24 cellular contexts compared by ENCODE assay signal in genomic region chr3:103056552-103056951, GRCh38.
DNase-seq lines count a peak whose midpoint lies in the region; ATAC-seq, FAIRE-seq and TF ChIP-seq lines count a peak whose summit lies in the region.
"Had no signal": no experiment of that assay in that cellular context is flagged by ENCODE, and none has a peak within 500 bp of the region (broad histone marks: within the 10 kb centered on the region; RNA-seq: fewer than 3 reads in every experiment).

No MANE protein-coding gene starts in this region.

- FAIRE-seq in HepG2 (lab: Jason Lieb, UNC) = no peak
- FAIRE-seq: G401.6, TTC549 had no signal

- H4K20me1 ChIP-seq in GM23338 (replicated peaks; ENCODE audit: insufficient read depth) (no peaks in the 10 kb centered on the region), HepG2 (ENCODE audit: insufficient read depth, low read length) (no peaks in the 10 kb centered on the region)

- H3K79me2 ChIP-seq in GM23338 (replicated peaks; ENCODE audit: insufficient read depth) (no peaks in the 10 kb centered on the region), HepG2 (ENCODE audit: insufficient read depth, low read length) (no peaks in the 10 kb centered on the region)

- WGBS in HepG2 (ENCODE audit: low lambda C conversion rate) = 20% methylated on average over 2 of the region's 3 CpGs

- peak overlapping the region; percentile 54 for H2AFZ ChIP-seq in GM23338
- no peak overlapping the region for H2AFZ ChIP-seq in HepG2 (ENCODE audit: low read length)

- H3K4me1 ChIP-seq in GM23338 (ENCODE audit: insufficient read depth) (no peaks in the 10 kb centered on the region), HepG2 (ENCODE audit: insufficient read depth, low read length) (no peaks in the 10 kb centered on the region)
- H3K4me1 ChIP-seq: heart right ventricle, right atrium auricular region had no signal

- H3F3A ChIP-seq in GM23338 (replicated peaks; ENCODE audit: low read depth) = no peaks in the 10 kb centered on the region

- intact Hi-C loops in HepG2 (cut with micrococcal nuclease; ENCODE audit: unreplicated experiment) = no loop called here

- no peaks in the 10 kb centered on the region for H3K36me3 Mint-ChIP-seq in GM23338 (ENCODE audit: low read depth)
- H3K36me3 Mint-ChIP-seq: activated naive CD8-positive, alpha-beta T cell treated with anti-CD3 and anti-CD28 coated beads, Interleukin-2, amount 10 ng/mL, durations not matched to agents 7 days and 5 days; naive B cell had no signal

- H3K27ac Mint-ChIP-seq in GM23338 = no peak overlapping the region
- H3K27ac Mint-ChIP-seq: activated naive CD8-positive, alpha-beta T cell treated with anti-CD3 and anti-CD28 coated beads, Interleukin-2, amount 10 ng/mL, durations not matched to agents 7 days and 5 days; CD4-positive, alpha-beta T cell; naive B cell had no signal

- in situ Hi-C loops in HepG2 (cut with HindIII; ENCODE audit: extremely low pct_ligation_motif_present, low pct_unique_long_range_greater_than_20kb) = no loop called here

- H3K4me3 Mint-ChIP-seq in GM23338 = no peak overlapping the region
- H3K4me3 Mint-ChIP-seq: activated naive CD8-positive, alpha-beta T cell treated with anti-CD3 and anti-CD28 coated beads, Interleukin-2, amount 10 ng/mL, durations not matched to agents 7 days and 5 days; CD4-positive, alpha-beta T cell; naive B cell had no signal

- ATAC-seq in GM23338 = no peak
- ATAC-seq in HepG2 = peak; percentile 54; the same call in 1 of the 3 replicates
- ATAC-seq: heart right ventricle, PC-3 had no signal

- TF ChIP-seq POLR2A in HepG2 (IDR thresholded peaks at IDR 0.05; ENCODE audit: insufficient read depth in 1 of 2, low read depth in 2 of 2, low read length in 2 of 2) = no peak

- H3K4me1 Mint-ChIP-seq in GM23338 = peaks cover 10% of the 10 kb centered on the region; the same call in 2 of the 3 replicates
- H3K4me1 Mint-ChIP-seq: activated naive CD8-positive, alpha-beta T cell treated with anti-CD3 and anti-CD28 coated beads, Interleukin-2, amount 10 ng/mL, durations not matched to agents 7 days and 5 days; naive B cell had no signal

- H3K9me2 ChIP-seq in GM23338 (ENCODE audit: insufficient read depth) = 0 out of 2 replicates have a peak, but pooled peaks cover 14% of the 10 kb centered on the region

- H3K27ac ChIP-seq in GM23338 (ENCODE audit: low read depth) (no peak overlapping the region), HepG2 (ENCODE audit: extremely low read length, insufficient read depth, low read length) (no peak overlapping the region)
- H3K27ac ChIP-seq: heart right ventricle, right atrium auricular region had no signal

- H3K9me3 Mint-ChIP-seq in GM23338 = no peaks in the 10 kb centered on the region
- H3K9me3 Mint-ChIP-seq: activated naive CD8-positive, alpha-beta T cell treated with anti-CD3 and anti-CD28 coated beads, Interleukin-2, amount 10 ng/mL, durations not matched to agents 7 days and 5 days; CD4-positive, alpha-beta T cell had no signal

- peaks cover 3% of the 10 kb centered on the region for H3K27me3 Mint-ChIP-seq in GM23338 (ENCODE audit: insufficient read depth, low read depth, poor library complexity)
- H3K27me3 Mint-ChIP-seq: activated naive CD8-positive, alpha-beta T cell treated with anti-CD3 and anti-CD28 coated beads, Interleukin-2, amount 10 ng/mL, durations not matched to agents 7 days and 5 days; CD4-positive, alpha-beta T cell; naive B cell had no signal

- TF ChIP-seq RAD21 in HepG2 (CRISPR knock-in tag; IDR thresholded peaks at IDR 0.05) = no peak

- H3K4me3 ChIP-seq in GM23338 = no peak overlapping the region
- no peak overlapping the region for H3K4me3 ChIP-seq in HepG2 (replicated peaks in 1 of 3; ENCODE audit: insufficient read depth in 1 of 3, low read depth in 2 of 3, low read length in 3 of 3)
- H3K4me3 ChIP-seq: heart right ventricle, right atrium auricular region had no signal

- TF ChIP-seq CTCF in GM23338 (conservative IDR thresholded peaks at IDR 0.05; ENCODE audit: low read depth in 2 of 2) (no peak), HepG2 (CRISPR knock-in tag; IDR thresholded peaks at IDR 0.05) (no peak)

- no peak overlapping the region for H3K9ac ChIP-seq in HepG2 (ENCODE audit: insufficient read depth, low read depth, low read length)

- H3K36me3 ChIP-seq in GM23338 (ENCODE audit: insufficient read depth) (no peaks in the 10 kb centered on the region), HepG2 (replicated peaks in 1 of 2; ENCODE audit: control insufficient read depth in 1 of 2, insufficient read depth in 2 of 2, low read length in 2 of 2) (no peaks in the 10 kb centered on the region)
- H3K36me3 ChIP-seq: heart right ventricle, right atrium auricular region had no signal

- CTCF ChIA-PET in HepG2 (lab: Yijun Ruan, JAX; ENCODE audit: low intra/inter-chr PET ratio, low total read pairs) = no interaction called here

- H3K27me3 ChIP-seq in GM23338 (ENCODE audit: insufficient read depth) (no peaks in the 10 kb centered on the region), HepG2 (ENCODE audit: control insufficient read depth in 1 of 2, insufficient read depth in 2 of 2, low read length in 2 of 2) (no peaks in the 10 kb centered on the region)
- H3K27me3 ChIP-seq: heart right ventricle, right atrium auricular region had no signal

- POLR2A ChIA-PET in HepG2 (lab: Yijun Ruan, JAX) = no interaction called here

- DNase-seq in GM23338 (ENCODE audit: low spot score) (no peak), RPMI8226 (peak; percentile 15), HepG2 (ENCODE audit: low spot score) (peak; percentile 2), DMS 273 (lab: John Stamatoyannopoulos, UW; ENCODE audit: unreplicated experiment) (no peak), NOMO-1 treated with dmso at 0.1 percent for 144 hours (lab: John Stamatoyannopoulos, UW; ENCODE audit: unreplicated experiment) (no peak), superior temporal gyrus (ENCODE audit: extremely low spot score) (no peak)
- DNase-seq in NK-92 treated with Interleukin-12 subunit alpha and Interleukin-12 subunit beta, amount 100 ng/mL, for 24 hours (lab: John Stamatoyannopoulos, UW) = no peak
- DNase-seq: activated effector memory CD4-positive, alpha-beta T cell treated with anti-CD3 and anti-CD28 coated beads, Interleukin-2, amount 50 U/mL, for 16 hours; activated naive CD8-positive, alpha-beta T cell treated with anti-CD3 and anti-CD28 coated beads, Interleukin-2, amount 10 ng/mL, durations not matched to agents 7 days and 5 days; CD4-positive, alpha-beta T cell; H7; heart right ventricle; mesenchymal stem cell; naive B cell; NCI-H1092 treated with DMSO at 0.1 percent for 48 hours; NCI-H1930; NCI-H82; Right ventricle myocardium superior; stimulated activated CD4-positive, alpha-beta T cell treated with anti-CD3 and anti-CD28 coated beads, Interleukin-4, amount 100 ng/mL, for 4 hours; stimulated activated naive CD4-positive, alpha-beta T cell had no signal

- H3K4me2 ChIP-seq in GM23338 (no peak overlapping the region), HepG2 (ENCODE audit: low read depth, low read length) (no peak overlapping the region)

- BruUV-seq in HepG2 (replicated peaks; lab: Mats Ljungman, UMichigan) = no TSS peak

- TF ChIP-seq EP300 in HepG2 (IDR thresholded peaks at IDR 0.05; ENCODE audit: low read depth in 2 of 2, low read length in 2 of 2) (no peak), HepG2 (CRISPR knock-in tag; IDR thresholded peaks at IDR 0.05; ENCODE audit: borderline replicate concordance) (no peak)

- peaks cover 34% of the 10 kb centered on the region for H3K9me3 ChIP-seq in HepG2 (ENCODE audit: low read length)
- H3K9me3 ChIP-seq: heart right ventricle, right atrium auricular region had no signal

TF ChIP-seq in HepG2, 621 proteins besides CTCF, POLR2A, EP300 and RAD21 (continues in another document):
- TF ChIP-seq ZNF329 (CRISPR knock-in tag; IDR thresholded peaks at IDR 0.05; ENCODE audit: low read depth) (no peak), TGIF2 (CRISPR knock-in tag; IDR thresholded peaks at IDR 0.05) (no peak), NFIB (CRISPR knock-in tag; IDR thresholded peaks at IDR 0.05; ENCODE audit: borderline replicate concordance) (no peak), RFX1 (IDR thresholded peaks at IDR 0.05) (no peak), AGO1 (IDR thresholded peaks at IDR 0.05; ENCODE audit: low read depth, low read length, poor library complexity, severe bottlenecking) (no peak), GABPA (IDR thresholded peaks at IDR 0.05; ENCODE audit: low read depth, low read length) (no peak), GABPA (CRISPR knock-in tag; IDR thresholded peaks at IDR 0.05; ENCODE audit: low read depth) (no peak), ZBTB4 (CRISPR knock-in tag; IDR thresholded peaks at IDR 0.05; ENCODE audit: borderline replicate concordance) (no peak)

Comparison
In these comparisons a context has a peak if more than half of its experiments do, and no peak if none do; other contexts are left out.
1. DNase-seq: peak in RPMI8226 (single experiment) and HepG2 (single experiment); none in GM23338 (single experiment), DMS 273 (single experiment), NK-92 treated with Interleukin-12 subunit alpha and Interleukin-12 subunit beta, amount 100 ng/mL, for 24 hours (single experiment), NOMO-1 treated with dmso at 0.1 percent for 144 hours (single experiment) and superior temporal gyrus (single experiment).